Comparison of ENCODE assay signal across 24 cellular contexts in the genomic region with DNA sequence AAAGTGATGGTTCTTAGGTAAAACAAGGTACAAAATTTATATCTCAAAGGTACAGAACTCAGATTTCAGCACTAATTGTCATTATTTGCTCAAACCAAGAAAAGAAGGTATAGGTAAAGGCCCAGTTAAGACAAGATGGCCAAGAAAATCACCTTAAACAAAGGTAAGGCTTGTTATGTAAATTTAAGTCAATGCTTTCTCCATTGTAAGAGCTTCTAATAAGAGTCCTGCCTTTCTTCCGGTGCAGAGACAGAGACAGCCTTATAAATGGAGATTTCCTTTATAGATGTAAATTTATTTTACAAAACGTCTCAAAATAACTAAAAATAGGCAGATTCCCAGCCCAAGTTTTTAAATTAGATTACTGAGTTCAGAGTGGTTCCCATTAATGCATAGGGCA.
"Had no signal": no experiment of that assay in that cellular context is flagged by ENCODE, and none has a peak within 500 bp of the region (broad histone marks: within the 10 kb centered on the region; RNA-seq: fewer than 3 reads in every experiment).

No MANE protein-coding gene starts in this region.

- H3K27ac Mint-ChIP-seq: dendritic cell treated with granulocyte-macrophage colony-stimulating factor and Interleukin-4, amounts not matched to agents 40 ng/mL and 50 ng/mL, for 4 days; naive thymus-derived CD8-positive, alpha-beta T cell; nephron progenitor cell; stimulated activated memory B cell treated with anti-CD40 and anti-IgM and Interleukin-4, amounts not matched to agents 10 μg/mL and 1 μg/mL and 100 μg/mL, for 72 hours; type B pancreatic cell had no signal

- H3K36me3 Mint-ChIP-seq: naive thymus-derived CD8-positive, alpha-beta T cell; stimulated activated memory B cell treated with anti-CD40 and anti-IgM and Interleukin-4, amounts not matched to agents 10 μg/mL and 1 μg/mL and 100 μg/mL, for 72 hours; type B pancreatic cell had no signal

- H3K27me3 ChIP-seq: colonic mucosa, esophagus squamous epithelium, right atrium auricular region, sigmoid colon, testis, tibial artery had no signal

- ATAC-seq: left ventricle myocardium superior; lower lobe of right lung; naive thymus-derived CD8-positive, alpha-beta T cell; stimulated activated memory B cell treated with anti-CD40 and anti-IgM and Interleukin-4, amounts not matched to agents 10 μg/mL and 1 μg/mL and 100 μg/mL, for 72 hours; stimulated activated naive CD8-positive, alpha-beta T cell treated with anti-CD3 and anti-CD28 coated beads, Interleukin-15, Interleukin-2, amounts not matched to agents 100 U/mL and 50 U/mL, for 24 hours had no signal

- H3K4me1 Mint-ChIP-seq: naive thymus-derived CD8-positive, alpha-beta T cell; nephron progenitor cell; stimulated activated memory B cell treated with anti-CD40 and anti-IgM and Interleukin-4, amounts not matched to agents 10 μg/mL and 1 μg/mL and 100 μg/mL, for 72 hours had no signal

- H3K4me3 ChIP-seq: colonic mucosa, esophagus squamous epithelium, lower lobe of right lung, prostate gland, right atrium auricular region, sigmoid colon, testis, tibial artery had no signal

- H3K4me1 ChIP-seq: colonic mucosa, esophagus squamous epithelium, lower lobe of right lung, prostate gland, right atrium auricular region, sigmoid colon, testis, tibial artery had no signal

- H3K9me3 ChIP-seq: colonic mucosa, lower lobe of right lung, prostate gland, right atrium auricular region, sigmoid colon, testis had no signal

- H3K4me3 Mint-ChIP-seq: dendritic cell treated with granulocyte-macrophage colony-stimulating factor and Interleukin-4, amounts not matched to agents 40 ng/mL and 50 ng/mL, for 4 days; naive thymus-derived CD8-positive, alpha-beta T cell; nephron progenitor cell; stimulated activated memory B cell treated with anti-CD40 and anti-IgM and Interleukin-4, amounts not matched to agents 10 μg/mL and 1 μg/mL and 100 μg/mL, for 72 hours; type B pancreatic cell had no signal

- H3K27me3 Mint-ChIP-seq: dendritic cell treated with granulocyte-macrophage colony-stimulating factor and Interleukin-4, amounts not matched to agents 40 ng/mL and 50 ng/mL, for 4 days; naive thymus-derived CD8-positive, alpha-beta T cell; stimulated activated memory B cell treated with anti-CD40 and anti-IgM and Interleukin-4, amounts not matched to agents 10 μg/mL and 1 μg/mL and 100 μg/mL, for 72 hours; type B pancreatic cell had no signal

- H3K36me3 ChIP-seq: colonic mucosa, esophagus squamous epithelium, lower lobe of right lung, prostate gland, right atrium auricular region, sigmoid colon, tibial artery had no signal

- H3K27ac ChIP-seq: colonic mucosa, esophagus squamous epithelium, lower lobe of right lung, prostate gland, right atrium auricular region, sigmoid colon, testis, tibial artery had no signal

- DNase-seq: colonic mucosa; effector memory CD4-positive, alpha-beta T cell; erythroblast; esophagus squamous epithelium; hypothalamus; islet precursor cell; kidney glomerular epithelial cell; left ventricle myocardium superior; lower lobe of right lung; naive thymus-derived CD8-positive, alpha-beta T cell; nephron progenitor cell; nucleus accumbens; sigmoid colon; stimulated activated CD4-positive, alpha-beta T cell treated with anti-CD3 and anti-CD28 coated beads, Interleukin-2, amount 100 ng/mL, for 24 hours; stimulated activated CD4-positive, alpha-beta T cell treated with anti-CD3 and anti-CD28 coated beads, Interleukin-4, amount 100 ng/mL, for 4 hours; stimulated activated naive CD8-positive, alpha-beta T cell treated with anti-CD3 and anti-CD28 coated beads, Interleukin-15, Interleukin-2, amounts not matched to agents 100 U/mL and 50 U/mL, for 24 hours; substantia nigra; testis; tibial artery had no signal
